2 cellular contexts compared by ENCODE assay signal in the genomic region with DNA sequence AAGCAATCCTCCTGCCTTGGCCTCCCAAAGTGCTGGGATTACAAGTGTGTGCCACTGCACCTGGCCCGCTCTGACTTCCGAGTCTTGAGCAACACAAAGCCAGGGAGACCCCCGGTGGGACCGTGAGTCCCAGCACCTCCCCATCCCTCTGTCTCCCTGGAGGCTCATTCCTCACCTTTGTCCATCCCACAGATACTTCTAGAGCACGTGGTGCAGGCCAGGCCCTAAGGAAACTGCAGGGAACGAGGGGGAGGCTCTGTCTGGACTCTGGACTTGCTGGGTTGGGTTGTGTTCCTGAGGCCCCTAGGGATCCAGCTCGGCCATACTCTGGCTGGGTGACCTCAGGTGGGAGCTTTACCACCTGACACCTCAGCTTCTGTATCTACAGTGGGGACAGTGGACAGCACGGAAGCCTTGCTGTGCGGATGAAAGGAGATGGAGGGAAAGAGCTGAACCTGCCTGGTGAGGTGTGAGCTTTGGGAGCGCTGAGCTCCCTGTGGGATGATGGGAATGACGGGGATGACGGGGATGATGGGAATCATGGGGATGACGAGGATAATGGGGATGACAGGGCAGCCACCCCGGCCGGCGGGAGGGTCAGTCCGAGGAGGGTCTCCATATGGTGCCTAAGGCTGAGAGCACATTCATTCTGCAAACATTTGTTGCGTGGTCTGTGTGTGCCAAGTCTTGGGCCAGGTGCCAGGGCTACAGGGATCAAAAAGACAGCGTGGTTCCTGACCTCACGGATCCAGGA.
A peak's percentile ranks its signal among the peaks of the same experiment; 100 is the strongest.
TF ChIP-seq lines count a peak whose summit lies in the region.

No MANE protein-coding gene starts in this region.

TF ChIP-seq in HepG2, 621 proteins besides CTCF, POLR2A, EP300 and RAD21 (continues in another document):
- TF ChIP-seq ZNF501 (CRISPR knock-in tag; IDR thresholded peaks at IDR 0.05) (peak; percentile 57), BCL3 (CRISPR knock-in tag; IDR thresholded peaks at IDR 0.05) (0 out of 2 replicates have a peak, but pooled peaks have one; percentile 39), CBFB (CRISPR knock-in tag; IDR thresholded peaks at IDR 0.05) (no peak), SSRP1 (CRISPR knock-in tag; IDR thresholded peaks at IDR 0.05) (no peak), ZNF607 (CRISPR knock-in tag; IDR thresholded peaks at IDR 0.05; ENCODE audit: borderline replicate concordance) (peak; percentile 69; the same call in 1 of the 2 replicates), SRY (CRISPR knock-in tag; IDR thresholded peaks at IDR 0.05) (0 out of 2 replicates have a peak, but pooled peaks have one; percentile 12), MEF2D (CRISPR knock-in tag; IDR thresholded peaks at IDR 0.05) (no peak), MYC (CRISPR knock-in tag; IDR thresholded peaks at IDR 0.05; ENCODE audit: borderline replicate concordance) (peak; percentile 24; the same call in 1 of the 2 replicates), RXRA (CRISPR knock-in tag; IDR thresholded peaks at IDR 0.05) (0 out of 2 replicates have a peak, but pooled peaks have one; percentile 16)
- TF ChIP-seq, protein P1, sequence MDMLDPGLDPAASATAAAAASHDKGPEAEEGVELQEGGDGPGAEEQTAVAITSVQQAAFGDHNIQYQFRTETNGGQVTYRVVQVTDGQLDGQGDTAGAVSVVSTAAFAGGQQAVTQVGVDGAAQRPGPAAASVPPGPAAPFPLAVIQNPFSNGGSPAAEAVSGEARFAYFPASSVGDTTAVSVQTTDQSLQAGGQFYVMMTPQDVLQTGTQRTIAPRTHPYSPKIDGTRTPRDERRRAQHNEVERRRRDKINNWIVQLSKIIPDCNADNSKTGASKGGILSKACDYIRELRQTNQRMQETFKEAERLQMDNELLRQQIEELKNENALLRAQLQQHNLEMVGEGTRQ (IDR thresholded peaks at IDR 0.05; ENCODE audit: low read depth, low read length), result no peak
- TF ChIP-seq, protein P1 (CRISPR knock-in tag; IDR thresholded peaks at IDR 0.05; ENCODE audit: borderline replicate concordance), result peak; percentile 61; the same call in 1 of the 2 replicates
- TF ChIP-seq, protein P2, sequence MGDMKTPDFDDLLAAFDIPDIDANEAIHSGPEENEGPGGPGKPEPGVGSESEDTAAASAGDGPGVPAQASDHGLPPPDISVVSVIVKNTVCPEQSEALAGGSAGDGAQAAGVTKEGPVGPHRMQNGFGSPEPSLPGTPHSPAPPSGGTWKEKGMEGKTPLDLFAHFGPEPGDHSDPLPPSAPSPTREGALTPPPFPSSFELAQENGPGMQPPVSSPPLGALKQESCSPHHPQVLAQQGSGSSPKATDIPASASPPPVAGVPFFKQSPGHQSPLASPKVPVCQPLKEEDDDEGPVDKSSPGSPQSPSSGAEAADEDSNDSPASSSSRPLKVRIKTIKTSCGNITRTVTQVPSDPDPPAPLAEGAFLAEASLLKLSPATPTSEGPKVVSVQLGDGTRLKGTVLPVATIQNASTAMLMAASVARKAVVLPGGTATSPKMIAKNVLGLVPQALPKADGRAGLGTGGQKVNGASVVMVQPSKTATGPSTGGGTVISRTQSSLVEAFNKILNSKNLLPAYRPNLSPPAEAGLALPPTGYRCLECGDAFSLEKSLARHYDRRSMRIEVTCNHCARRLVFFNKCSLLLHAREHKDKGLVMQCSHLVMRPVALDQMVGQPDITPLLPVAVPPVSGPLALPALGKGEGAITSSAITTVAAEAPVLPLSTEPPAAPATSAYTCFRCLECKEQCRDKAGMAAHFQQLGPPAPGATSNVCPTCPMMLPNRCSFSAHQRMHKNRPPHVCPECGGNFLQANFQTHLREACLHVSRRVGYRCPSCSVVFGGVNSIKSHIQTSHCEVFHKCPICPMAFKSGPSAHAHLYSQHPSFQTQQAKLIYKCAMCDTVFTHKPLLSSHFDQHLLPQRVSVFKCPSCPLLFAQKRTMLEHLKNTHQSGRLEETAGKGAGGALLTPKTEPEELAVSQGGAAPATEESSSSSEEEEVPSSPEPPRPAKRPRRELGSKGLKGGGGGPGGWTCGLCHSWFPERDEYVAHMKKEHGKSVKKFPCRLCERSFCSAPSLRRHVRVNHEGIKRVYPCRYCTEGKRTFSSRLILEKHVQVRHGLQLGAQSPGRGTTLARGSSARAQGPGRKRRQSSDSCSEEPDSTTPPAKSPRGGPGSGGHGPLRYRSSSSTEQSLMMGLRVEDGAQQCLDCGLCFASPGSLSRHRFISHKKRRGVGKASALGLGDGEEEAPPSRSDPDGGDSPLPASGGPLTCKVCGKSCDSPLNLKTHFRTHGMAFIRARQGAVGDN (CRISPR knock-in tag; IDR thresholded peaks at IDR 0.05), result peak; percentile 78
- TF ChIP-seq, protein P3, sequence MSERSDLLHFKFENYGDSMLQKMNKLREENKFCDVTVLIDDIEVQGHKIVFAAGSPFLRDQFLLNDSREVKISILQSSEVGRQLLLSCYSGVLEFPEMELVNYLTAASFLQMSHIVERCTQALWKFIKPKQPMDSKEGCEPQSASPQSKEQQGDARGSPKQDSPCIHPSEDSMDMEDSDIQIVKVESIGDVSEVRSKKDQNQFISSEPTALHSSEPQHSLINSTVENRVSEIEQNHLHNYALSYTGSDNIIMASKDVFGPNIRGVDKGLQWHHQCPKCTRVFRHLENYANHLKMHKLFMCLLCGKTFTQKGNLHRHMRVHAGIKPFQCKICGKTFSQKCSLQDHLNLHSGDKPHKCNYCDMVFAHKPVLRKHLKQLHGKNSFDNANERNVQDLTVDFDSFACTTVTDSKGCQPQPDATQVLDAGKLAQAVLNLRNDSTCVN (CRISPR knock-in tag; IDR thresholded peaks at IDR 0.05; ENCODE audit: borderline replicate concordance), result 0 out of 2 replicates have a peak, but pooled peaks have one; percentile 29
- TF ChIP-seq, protein P4, sequence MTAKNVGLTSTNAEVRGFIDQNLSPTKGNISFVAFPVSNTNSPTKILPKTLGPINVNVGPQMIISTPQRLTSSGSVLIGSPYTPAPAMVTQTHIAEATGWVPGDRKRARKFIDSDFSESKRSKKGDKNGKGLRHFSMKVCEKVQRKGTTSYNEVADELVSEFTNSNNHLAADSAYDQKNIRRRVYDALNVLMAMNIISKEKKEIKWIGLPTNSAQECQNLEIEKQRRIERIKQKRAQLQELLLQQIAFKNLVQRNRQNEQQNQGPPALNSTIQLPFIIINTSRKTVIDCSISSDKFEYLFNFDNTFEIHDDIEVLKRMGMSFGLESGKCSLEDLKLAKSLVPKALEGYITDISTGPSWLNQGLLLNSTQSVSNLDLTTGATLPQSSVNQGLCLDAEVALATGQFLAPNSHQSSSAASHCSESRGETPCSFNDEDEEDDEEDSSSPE (CRISPR knock-in tag; IDR thresholded peaks at IDR 0.05), result 0 out of 2 replicates have a peak, but pooled peaks have one; percentile 23

TF ChIP-seq in WTC11, 78 proteins besides CTCF, POLR2A, EP300 and RAD21:
- TF ChIP-seq ZNF416 (CRISPR knock-in tag; IDR thresholded peaks at IDR 0.05), result no peak
- TF ChIP-seq ZNF121 (CRISPR knock-in tag; IDR thresholded peaks at IDR 0.05), result 0 out of 2 replicates have a peak, but pooled peaks have one; percentile 38
